In the genomic region with DNA sequence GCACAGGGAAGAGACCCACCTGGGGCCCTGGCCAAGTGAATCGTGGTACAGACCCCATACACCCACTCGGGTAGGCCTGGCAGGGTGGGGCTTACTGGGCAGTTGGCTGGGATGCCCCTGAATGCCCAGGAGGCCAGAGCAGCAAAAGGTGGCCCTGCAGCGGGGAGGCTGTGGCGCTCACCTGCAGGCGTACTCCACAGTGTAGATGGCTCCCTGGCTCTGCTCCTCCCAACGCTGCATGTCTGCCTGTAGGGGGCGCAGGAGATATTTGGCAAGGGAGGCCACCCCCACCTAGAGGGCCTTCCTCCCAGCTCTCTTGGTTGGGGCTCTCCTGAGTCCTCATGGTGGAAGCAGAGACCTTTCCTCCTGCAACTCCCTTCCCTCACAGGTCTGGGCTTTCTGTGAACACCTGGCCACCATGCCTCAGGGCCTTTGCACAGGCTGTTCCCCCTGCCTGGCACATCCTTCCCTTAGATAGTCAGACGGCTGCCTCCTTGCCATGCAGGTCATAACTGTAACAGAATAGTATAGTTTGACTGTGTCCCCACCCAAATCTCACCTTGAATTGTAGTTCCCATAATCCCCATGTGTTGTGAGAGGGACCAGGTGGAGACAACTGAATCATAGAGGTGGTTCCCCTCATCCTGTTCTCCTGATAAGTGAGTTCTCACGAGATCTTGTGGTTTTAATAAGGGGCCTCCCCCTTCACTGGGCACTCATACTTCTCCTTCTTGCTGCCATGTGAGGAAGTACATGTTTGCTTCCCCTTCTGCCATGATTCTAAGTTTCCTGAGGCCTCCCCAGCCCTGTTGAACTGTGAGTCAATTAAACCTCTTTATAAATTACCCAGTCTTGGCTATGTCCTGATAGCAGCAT, we compare ENCODE assay signal across 9 cellular contexts. TPM values are rescaled to one million over a fixed set of nuclear protein-coding genes. Genes with fewer than 3 reads are reported as not detected.
DNase-seq lines count a peak whose midpoint lies in the region; ATAC-seq, FAIRE-seq and TF ChIP-seq lines count a peak whose summit lies in the region.
"Had no signal": no experiment of that assay in that cellular context is flagged by ENCODE, and none has a peak within 500 bp of the region (broad histone marks: within the 10 kb centered on the region; RNA-seq: fewer than 3 reads in every experiment).

No MANE protein-coding gene starts in this region.

- peaks cover 5% of the 10 kb centered on the region for H3K4me1 Mint-ChIP-seq in endothelial cell (ENCODE audit: unreplicated experiment)

- no peaks in the 10 kb centered on the region for H3K27me3 ChIP-seq in pancreas

- H3K9me3 Mint-ChIP-seq in endothelial cell (ENCODE audit: unreplicated experiment) = no peaks in the 10 kb centered on the region

- FAIRE-seq in pancreas (lab: Jason Lieb, UNC) = no peak
- FAIRE-seq: islet of Langerhans had no signal

- H3K4me1 ChIP-seq in pancreas = peaks cover 10 to 17% (median 11%) of the 10 kb centered on the region in 3 donors

- H3K4me3 ChIP-seq in pancreas = no peak overlapping the region

- H3K27me3 Mint-ChIP-seq in endothelial cell (ENCODE audit: unreplicated experiment) = peaks cover 11% of the 10 kb centered on the region

- peaks cover 28% of the 10 kb centered on the region for H3K36me3 Mint-ChIP-seq in endothelial cell (ENCODE audit: low read depth, unreplicated experiment)

- H3K27ac ChIP-seq in pancreas = no peak overlapping the region

- DNase-seq in NCI-H2227 (lab: John Stamatoyannopoulos, UW; ENCODE audit: unreplicated experiment) (peak; percentile 19), NCI-H2227 treated with DMSO at 0.1 percent for 48 hours (lab: John Stamatoyannopoulos, UW) (no peak), NCI-H460 (ENCODE audit: extremely low read depth, low read depth) (peak; percentile 40), endothelial cell (ENCODE audit: low spot score) (peak; percentile 70), pancreas (no peak), mucosa of gallbladder (ENCODE audit: low spot score) (no peak)
- peak; percentile 56 to 71 for DNase-seq in activated CD4-positive, alpha-beta T cell treated with anti-CD3 and anti-CD28 coated beads, Interleukin-2, amount 50 U/mL, for 48 hours

- H3K4me3 Mint-ChIP-seq in endothelial cell (ENCODE audit: unreplicated experiment) = no peak overlapping the region

- ATAC-seq in pancreas (peak; percentile 41 to 77 (median 67)), GM18502 (IDR thresholded peaks at IDR 0.05; ENCODE audit: poor library complexity, unreplicated experiment) (no peak)

- TF ChIP-seq CTCF in endothelial cell (IDR thresholded peaks at IDR 0.05; ENCODE audit: unreplicated experiment) (peak; percentile 83), pancreas (IDR thresholded peaks at IDR 0.05) (peak; percentile 18 to 39 (median 22))

- no peaks in the 10 kb centered on the region for H3K9me3 ChIP-seq in pancreas

- intact Hi-C loops in pancreas (cut with DNase I) = no loop called here

- no peak overlapping the region for H3K27ac Mint-ChIP-seq in endothelial cell (ENCODE audit: unreplicated experiment)

- 60 to 62% methylated on average over 9 of the region's 9 CpGs for WGBS in pancreas, 2 donors

- no peaks in the 10 kb centered on the region for H3K36me3 ChIP-seq in pancreas

RNA-seq across cellular contexts. Expression of a gene that starts 5.9 kb away (rescaled TPM):
- 9.6 and 11.2 TPM in 2 replicates for total RNA-seq in NCI-H460 (2014; rRNA removed; shearing (Covaris generic))
- polyA plus RNA-seq in NCI-H460 (2014; cell fraction: nucleus; rRNA removed) = 19.8 and 55.2 TPM in 2 replicates
- total RNA-seq in endothelial cell (ENCODE audit: unreplicated experiment) (31.3 TPM), pancreas (10 to 100 TPM in 4 of 6 donors, 1 to 10 TPM in 2; 7.2 to 13.7 (median 10.3) TPM), mucosa of gallbladder (29.8 TPM)
- polyA plus RNA-seq in pancreas = 10 to 100 TPM; 25.9 to 28.9 TPM

RNA-seq across cellular contexts. Expression of a gene that starts 6.0 kb away (rescaled TPM):
- 34.8 and 39.3 TPM in 2 replicates for total RNA-seq in NCI-H460 (2014; rRNA removed; shearing (Covaris generic))
- polyA plus RNA-seq in NCI-H460 (2014; cell fraction: nucleus; rRNA removed) = 32.8 and 62.9 TPM in 2 replicates
- total RNA-seq in endothelial cell (ENCODE audit: unreplicated experiment) (131 TPM), pancreas (10 to 100 TPM; 21.0 to 40.4 (median 30.8) TPM), mucosa of gallbladder (64.7 TPM)
- 100 to 1,000 TPM in 1 of 2 donors, 10 to 100 TPM in 1; 83.1 to 111 TPM for polyA plus RNA-seq in pancreas

RNA-seq across cellular contexts. Expression of a gene that starts 16.0 kb away (rescaled TPM):
- total RNA-seq in NCI-H460 (2014; rRNA removed; shearing (Covaris generic)) = 0.32 and 0.59 TPM in 2 replicates
- polyA plus RNA-seq in NCI-H460 (2014; cell fraction: nucleus; rRNA removed) = not detected in 2 replicates
- total RNA-seq in endothelial cell (ENCODE audit: unreplicated experiment) = 0.97 TPM
- total RNA-seq in pancreas = 1 to 10 TPM in 2 of 6 donors, under 1 TPM in 4; 0.34 to 1.5 (median 0.89) TPM
- polyA plus RNA-seq in pancreas = 1 to 10 TPM; 1.7 to 2.8 TPM
- total RNA-seq in mucosa of gallbladder = 4.3 TPM

RNA-seq across cellular contexts. Expression of a gene that starts 17.1 kb away (rescaled TPM):
- total RNA-seq in NCI-H460 (2014; rRNA removed; shearing (Covaris generic)) = 22.3 and 25.3 TPM in 2 replicates
- polyA plus RNA-seq in NCI-H460 (2014; cell fraction: nucleus; rRNA removed) = 45.1 and 60.0 TPM in 2 replicates
- total RNA-seq in endothelial cell (ENCODE audit: unreplicated experiment) (4.3 TPM), pancreas (1 to 10 TPM; 6.8 to 9.8 (median 8.3) TPM), mucosa of gallbladder (12.9 TPM)
- 10 to 100 TPM; 15.7 to 19.1 TPM for polyA plus RNA-seq in pancreas

RNA-seq across cellular contexts. Expression of a gene that starts 25.7 kb away (rescaled TPM):
- total RNA-seq in NCI-H460 (2014; rRNA removed; shearing (Covaris generic)) = 0.05 TPM in 1 of 2 replicates, not detected in the other
- not detected in 2 replicates for polyA plus RNA-seq in NCI-H460 (2014; cell fraction: nucleus; rRNA removed)
- total RNA-seq in endothelial cell (ENCODE audit: unreplicated experiment) = 0.05 TPM
- under 1 TPM in 3 of 6 donors, not detected in 3; 0.04 to 0.13 (median 0.06) TPM for total RNA-seq in pancreas
- polyA plus RNA-seq in pancreas = under 1 TPM; 0.04 to 0.12 TPM
- total RNA-seq in mucosa of gallbladder = not detected

Comparison
In these comparisons a context has a peak if more than half of its experiments do, and no peak if none do; other contexts are left out.
1. DNase-seq: peak in NCI-H2227 (single experiment), NCI-H460 (single experiment), activated CD4-positive, alpha-beta T cell treated with anti-CD3 and anti-CD28 coated beads, Interleukin-2, amount 50 U/mL, for 48 hours (2 of 2) and endothelial cell (single experiment); none in NCI-H2227 treated with DMSO at 0.1 percent for 48 hours (single experiment), pancreas (0 of 6) and mucosa of gallbladder (single experiment).